ENCODE assay signal across 26 cellular contexts in genomic region chr15:98720036-98720435, GRCh38.
DNase-seq lines count a peak whose midpoint lies in the region; ATAC-seq and TF ChIP-seq lines count a peak whose summit lies in the region.
"Had no signal": no experiment of that assay in that cellular context is flagged by ENCODE, and none has a peak within 500 bp of the region (broad histone marks: within the 10 kb centered on the region; RNA-seq: fewer than 3 reads in every experiment).

No MANE protein-coding gene starts in this region.

- H3K27ac ChIP-seq in BLaER1 = peak overlapping the region; percentile 89
- no peak overlapping the region for H3K27ac ChIP-seq in CD8-positive, alpha-beta T cell (ENCODE audit: low read depth, low read length)
- peak overlapping the region; percentile 26; the same call in 1 of the 2 replicates for H3K27ac ChIP-seq in Panc1 (ENCODE audit: low read length)
- H3K27ac ChIP-seq in iPS-20b (ENCODE audit: low read length) = no peak overlapping the region
- H3K27ac ChIP-seq: adrenal gland, uterus, WERI-Rb-1 had no signal

- BruUV-seq in Panc1 (replicated peaks; lab: Mats Ljungman, UMichigan) = no TSS peak

- peak overlapping the region; percentile 94 for H3K4me2 ChIP-seq in BLaER1

- intact Hi-C loops in CD8-positive, alpha-beta T cell (cut with DNase I, micrococcal nuclease) = no loop called here
- intact Hi-C loops in Panc1 (cut with micrococcal nuclease; ENCODE audit: unreplicated experiment) = no loop called here

- in situ Hi-C loops in Panc1 (cut with HindIII; ENCODE audit: low pct_unique_long_range_greater_than_20kb, low sequenced_read_pairs) = no loop called here
- in situ Hi-C loops in KBM-7 (cut with MboI; ENCODE audit: low pct_unique_long_range_greater_than_20kb, low sequenced_read_pairs) = no loop called here

- no peak overlapping the region for H3K4me3 ChIP-seq in BLaER1
- no peak overlapping the region for H3K4me3 ChIP-seq in CD8-positive, alpha-beta T cell (ENCODE audit: low read depth, low read length)
- no peak overlapping the region for H3K4me3 ChIP-seq in Panc1 (ENCODE audit: low read depth in 2 of 2, low read length in 2 of 2)
- peak overlapping the region; percentile 40; the same call in 1 of the 2 replicates for H3K4me3 ChIP-seq in iPS-20b (ENCODE audit: low read length)
- H3K4me3 ChIP-seq: adrenal gland, breast epithelium, uterus had no signal

- H3K9ac ChIP-seq in BLaER1 = peak overlapping the region; percentile 79
- H3K9ac ChIP-seq in iPS-20b (ENCODE audit: low read depth, low read length) = no peak overlapping the region

- H3K27ac Mint-ChIP-seq in CD8-positive, alpha-beta T cell = peak overlapping the region; percentile 1

- no peaks in the 10 kb centered on the region for H3K27me3 ChIP-seq in BLaER1
- no peaks in the 10 kb centered on the region for H3K27me3 ChIP-seq in CD8-positive, alpha-beta T cell (ENCODE audit: insufficient read depth, low read length)
- no peaks in the 10 kb centered on the region for H3K27me3 ChIP-seq in Panc1 (ENCODE audit: control insufficient read depth, insufficient read depth, low read length)
- H3K27me3 ChIP-seq in iPS-20b (ENCODE audit: insufficient read depth, low read length) = no peaks in the 10 kb centered on the region
- H3K27me3 ChIP-seq: adrenal gland, breast epithelium, uterus had no signal

- DNase-seq in CD8-positive, alpha-beta T cell = no peak
- DNase-seq in Panc1 (ENCODE audit: low read depth, low spot score) = no peak
- DNase-seq in KBM-7 = no peak
- DNase-seq in dedifferentiated amniotic fluid mesenchymal stem cell (ENCODE audit: extremely low spot score) = no peak
- no peak for DNase-seq in stimulated activated CD4-positive, alpha-beta T cell treated with anti-CD3 and anti-CD28 coated beads, Interleukin-2, amount 100 ng/mL, for 24 hours
- DNase-seq: activated CD4-positive, alpha-beta T cell treated with anti-CD3 and anti-CD28 coated beads, Interleukin-2, amount 50 U/mL, for 1 hour; activated naive CD4-positive, alpha-beta T cell; activated T-cell treated with anti-CD3 and anti-CD28 coated beads, Interleukin-2, amount 50 U/mL, for 48 hours; adrenal gland; DMS53; effector memory CD4-positive, alpha-beta T cell; GOT3; head of caudate nucleus; left colon; mesenchymal stem cell; NCI-H1105; NCI-H187 treated with DMSO at 0.1 percent for 48 hours; NCI-H226; NCI-H748 treated with DMSO at 0.1 percent for 48 hours; occipital lobe; stimulated activated naive CD4-positive, alpha-beta T cell treated with Interleukin-2 at 50 U/mL for 16 hours; WERI-Rb-1 had no signal

- no peak for ATAC-seq in CD8-positive, alpha-beta T cell
- no peak for ATAC-seq in Panc1
- ATAC-seq: left colon had no signal

- POLR2A ChIA-PET in CD8-positive, alpha-beta T cell (lab: Charles Lee) = no interaction called here
- POLR2A ChIA-PET in Panc1 (lab: Charles Lee) = no interaction called here

- H3K4me1 Mint-ChIP-seq in CD8-positive, alpha-beta T cell (ENCODE audit: low read depth) = peaks cover 82% of the 10 kb centered on the region

- H3K9me3 ChIP-seq in BLaER1 = peaks cover 8% of the 10 kb centered on the region
- H3K9me3 ChIP-seq in CD8-positive, alpha-beta T cell (ENCODE audit: low read length) = no peaks in the 10 kb centered on the region
- no peaks in the 10 kb centered on the region for H3K9me3 ChIP-seq in Panc1 (ENCODE audit: control insufficient read depth, insufficient read depth, low read depth, low read length)
- H3K9me3 ChIP-seq in iPS-20b (ENCODE audit: insufficient read depth, low read depth, low read length) = no peaks in the 10 kb centered on the region
- H3K9me3 ChIP-seq: adrenal gland, breast epithelium, uterus had no signal

- H3K4me1 ChIP-seq in BLaER1 (peaks cover 88% of the 10 kb centered on the region), Panc1 (ENCODE audit: control insufficient read depth, insufficient read depth, low read length) (peaks cover 87% of the 10 kb centered on the region), iPS-20b (ENCODE audit: insufficient read depth, low read length) (peaks cover 53% of the 10 kb centered on the region)
- H3K4me1 ChIP-seq in CD8-positive, alpha-beta T cell (ENCODE audit: insufficient read depth, low read length) = peaks cover 62% of the 10 kb centered on the region

- H3K27me3 Mint-ChIP-seq in CD8-positive, alpha-beta T cell (ENCODE audit: low read depth) = no peaks in the 10 kb centered on the region

- H3K4me3 Mint-ChIP-seq in CD8-positive, alpha-beta T cell = no peak overlapping the region

- H3K36me3 Mint-ChIP-seq in CD8-positive, alpha-beta T cell = no peaks in the 10 kb centered on the region

- H4K20me1 ChIP-seq in BLaER1 = peaks cover 100% of the 10 kb centered on the region

- no peak for TF ChIP-seq CTCF in CD8-positive, alpha-beta T cell (IDR thresholded peaks at IDR 0.05)
- TF ChIP-seq CTCF in Panc1 (IDR thresholded peaks at IDR 0.05) = no peak

- H3K36me3 ChIP-seq in BLaER1 = peaks cover 8% of the 10 kb centered on the region
- no peaks in the 10 kb centered on the region for H3K36me3 ChIP-seq in CD8-positive, alpha-beta T cell (ENCODE audit: insufficient read depth, low read length)
- no peaks in the 10 kb centered on the region; the same call in 1 of the 2 replicates for H3K36me3 ChIP-seq in Panc1 (ENCODE audit: control insufficient read depth, insufficient read depth, low read length)
- no peaks in the 10 kb centered on the region; the same call in 1 of the 2 replicates for H3K36me3 ChIP-seq in iPS-20b (ENCODE audit: insufficient read depth, low read depth, low read length)
- H3K36me3 ChIP-seq: adrenal gland, breast epithelium, uterus, WERI-Rb-1 had no signal

- CTCF ChIA-PET in CD8-positive, alpha-beta T cell (lab: Charles Lee) = interaction anchor here (1.1 kb wide), 1 partner anchor 60 kb away, joined by 3 read pairs; no protein-coding TSS in a partner anchor
- CTCF ChIA-PET in Panc1 (lab: Charles Lee) = no interaction called here

- no peaks in the 10 kb centered on the region for H3K9me3 Mint-ChIP-seq in CD8-positive, alpha-beta T cell

Comparison
In these comparisons a context has a peak if more than half of its experiments do, and no peak if none do; other contexts are left out.
1. H3K27ac ChIP-seq: peak in BLaER1 (single experiment) and Panc1 (single experiment); none in CD8-positive, alpha-beta T cell (single experiment) and iPS-20b (single experiment).